In genomic region chr5:78649220-78649700, GRCh38 we compare ENCODE assay signal across 7 cellular contexts. TPM values are rescaled to one million over a fixed set of nuclear protein-coding genes. Genes with fewer than 3 reads are reported as not detected.
A peak's percentile ranks its signal among the peaks of the same experiment; 100 is the strongest.
DNase-seq lines count a peak whose midpoint lies in the region; ATAC-seq and TF ChIP-seq lines count a peak whose summit lies in the region.

No MANE protein-coding gene starts in this region.

- H3K4me1 ChIP-seq in iPS-18a (ENCODE audit: control insufficient read depth, low read depth, low read length) = peaks cover 19% of the 10 kb centered on the region
- H3K4me1 ChIP-seq in stomach smooth muscle (ENCODE audit: control insufficient read depth, insufficient read depth, low read length) = peaks cover 23% of the 10 kb centered on the region

- H3K27me3 ChIP-seq in iPS-18a (ENCODE audit: control insufficient read depth, insufficient read depth, low read length) (no peaks in the 10 kb centered on the region), stomach smooth muscle (ENCODE audit: control insufficient read depth in 1 of 2, insufficient read depth in 2 of 2, low read length in 2 of 2) (no peaks in the 10 kb centered on the region)

- no peak for ATAC-seq in activated T-helper 17 cell treated with anti-CD3 and anti-CD28 coated beads, Interleukin-2, amount 50 U/mL, for 72 hours (replicated peaks)
- no peak for ATAC-seq in GM19397 (IDR thresholded peaks at IDR 0.05; ENCODE audit: unreplicated experiment)

- H3K36me3 Mint-ChIP-seq in activated T-helper 17 cell treated with anti-CD3 and anti-CD28 coated beads, Interleukin-2, amount 50 U/mL, for 72 hours (ENCODE audit: low read depth) = peaks cover 4% of the 10 kb centered on the region

- peaks cover 6% of the 10 kb centered on the region for H3K4me1 Mint-ChIP-seq in activated T-helper 17 cell treated with anti-CD3 and anti-CD28 coated beads, Interleukin-2, amount 50 U/mL, for 72 hours

- peak overlapping the region; percentile 78 for H3K9ac ChIP-seq in iPS-18a (ENCODE audit: low read length)
- peak overlapping the region; percentile 73 to 89 for H3K9ac ChIP-seq in stomach smooth muscle (ENCODE audit: low read length in 2 of 2)

- H3K9me3 ChIP-seq in iPS-18a (ENCODE audit: control insufficient read depth, low read depth, low read length) = no peaks in the 10 kb centered on the region
- no peaks in the 10 kb centered on the region for H3K9me3 ChIP-seq in stomach smooth muscle (ENCODE audit: control insufficient read depth in 2 of 2, low read length in 2 of 2)

- peak overlapping the region; percentile 55 for H3K4me3 Mint-ChIP-seq in activated T-helper 17 cell treated with anti-CD3 and anti-CD28 coated beads, Interleukin-2, amount 50 U/mL, for 72 hours

- peaks cover 41% of the 10 kb centered on the region for H3K27me3 Mint-ChIP-seq in activated T-helper 17 cell treated with anti-CD3 and anti-CD28 coated beads, Interleukin-2, amount 50 U/mL, for 72 hours

- H3K9me3 Mint-ChIP-seq in activated T-helper 17 cell treated with anti-CD3 and anti-CD28 coated beads, Interleukin-2, amount 50 U/mL, for 72 hours = no peaks in the 10 kb centered on the region

- H3K27ac ChIP-seq in iPS-18a (ENCODE audit: low read length) (no peak overlapping the region), stomach smooth muscle (ENCODE audit: low read length) (peak overlapping the region; percentile 90)

- H3K4me3 ChIP-seq in HFF-Myc (replicated peaks; ENCODE audit: low read depth, low read length) (peak overlapping the region; percentile 63), iPS-18a (ENCODE audit: low read length) (peak overlapping the region; percentile 77), stomach smooth muscle (ENCODE audit: low read length in 2 of 2) (peak overlapping the region; percentile 69 to 92)

- peaks cover 3% of the 10 kb centered on the region for H3K36me3 ChIP-seq in iPS-18a (ENCODE audit: control insufficient read depth, low read depth, low read length)
- no peaks in the 10 kb centered on the region for H3K36me3 ChIP-seq in stomach smooth muscle (ENCODE audit: control insufficient read depth in 2 of 2, insufficient read depth in 2 of 2, low read length in 2 of 2)

- no peak for TF ChIP-seq CTCF in HFF-Myc (IDR thresholded peaks at IDR 0.05; ENCODE audit: low read depth, low read length, missing control alignments)

- DNase-seq in HFF-Myc (ENCODE audit: extremely low read depth, low read depth) = no peak
- no peak for DNase-seq in NK-92 treated with Interleukin-12 subunit alpha and Interleukin-12 subunit beta, amount 100 ng/mL, for 24 hours (lab: John Stamatoyannopoulos, UW)
- no peak for DNase-seq in stimulated activated CD4-positive, alpha-beta T cell treated with anti-CD3 and anti-CD28 coated beads, Interleukin-15, amount 100 ng/mL, for 24 hours

- no peak overlapping the region for H3K27ac Mint-ChIP-seq in activated T-helper 17 cell treated with anti-CD3 and anti-CD28 coated beads, Interleukin-2, amount 50 U/mL, for 72 hours

RNA-seq across cellular contexts. Expression of gene LHFPL2, which starts 0.7 kb away (rescaled TPM):
- under 1 TPM; 0.05 to 0.95 TPM for total RNA-seq in activated T-helper 17 cell treated with anti-CD3 and anti-CD28 coated beads, Interleukin-2, amount 50 U/mL, for 72 hours
